Comparison of ENCODE assay signal across 8 cellular contexts in the genomic region with DNA sequence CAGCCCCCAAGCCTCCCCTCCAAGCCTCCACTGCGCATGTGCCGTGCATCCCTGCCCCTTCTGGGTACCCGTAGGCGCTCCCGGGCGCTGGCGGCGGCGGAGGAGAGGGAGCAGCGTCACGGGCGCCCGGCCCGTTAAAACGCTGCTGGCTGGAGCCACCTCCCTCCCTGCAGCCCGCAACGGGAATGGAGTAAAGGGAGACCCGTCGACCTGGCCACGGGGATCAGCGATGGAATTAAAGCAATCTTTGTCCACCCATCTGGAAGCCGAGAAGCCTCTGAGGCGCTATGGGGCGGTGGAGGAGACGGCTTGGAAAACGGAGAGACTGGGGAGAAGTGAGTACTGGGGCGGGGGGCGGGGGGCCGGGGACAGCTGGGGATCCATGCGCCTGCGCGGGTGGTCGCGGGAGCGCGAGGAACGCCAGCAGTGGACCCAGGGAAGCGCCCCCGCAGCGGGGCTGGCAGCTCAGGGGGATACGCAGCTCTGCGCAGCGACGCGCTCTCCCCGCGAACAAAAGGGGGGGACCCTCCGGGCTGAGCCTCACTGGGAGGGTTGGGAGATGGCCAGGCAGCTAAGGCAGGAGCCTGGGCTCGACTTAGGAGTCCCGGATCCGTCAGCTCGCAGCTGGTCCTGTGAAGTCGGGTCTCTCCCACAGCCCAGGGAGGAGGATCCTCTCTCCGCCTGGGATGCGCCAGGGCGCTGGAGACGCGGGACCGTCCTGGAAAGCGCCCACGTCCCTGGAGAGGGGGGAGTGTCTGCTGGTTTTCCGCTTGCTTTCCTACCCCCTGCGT. TPM values are rescaled to one million over a fixed set of nuclear protein-coding genes. Genes with fewer than 3 reads are reported as not detected.
DNase-seq lines count a peak whose midpoint lies in the region; ATAC-seq and TF ChIP-seq lines count a peak whose summit lies in the region.

TSS of gene BMERB1 (plus strand) at position 164 of the 791 bp plus-strand sequence. CDS start at position 230, 66 bp downstream.

- no peak for TF ChIP-seq CTCF in epithelial cell of esophagus (IDR thresholded peaks at IDR 0.05; ENCODE audit: insufficient read depth, low read depth, low read length, missing control alignments)

- peak within 1 kb of the TSS; percentile 88 for H3K4me3 Mint-ChIP-seq in activated T-cell treated with anti-CD3 and anti-CD28 coated beads, Interleukin-2, amount 50 U/mL, for 24 hours

- no peak within 1 kb of the TSS for H3K27ac Mint-ChIP-seq in activated T-cell treated with anti-CD3 and anti-CD28 coated beads, Interleukin-2, amount 50 U/mL, for 24 hours

- ATAC-seq in HG03108 (IDR thresholded peaks at IDR 0.05; ENCODE audit: unreplicated experiment): no peak

- H3K9me3 ChIP-seq in mesodermal cell (ENCODE audit: control insufficient read depth, low read length): no peaks in the 10 kb centered on the region

- H3K4me3 ChIP-seq in epithelial cell of esophagus (ENCODE audit: low read length) (peak within 1 kb of the TSS; percentile 57), mesodermal cell (ENCODE audit: extremely low read depth, insufficient read depth, low read length, poor library complexity, severe bottlenecking) (peak within 1 kb of the TSS; percentile 73)

- peaks cover 21% of the 10 kb centered on the region for H3K4me1 Mint-ChIP-seq in activated T-cell treated with anti-CD3 and anti-CD28 coated beads, Interleukin-2, amount 50 U/mL, for 24 hours (ENCODE audit: low read depth)

- H3K36me3 Mint-ChIP-seq in activated T-cell treated with anti-CD3 and anti-CD28 coated beads, Interleukin-2, amount 50 U/mL, for 24 hours (ENCODE audit: low read depth): peaks cover 5% of the 10 kb centered on the region

- peaks cover 6% of the 10 kb centered on the region for H3K4me1 ChIP-seq in mesodermal cell (ENCODE audit: control insufficient read depth, insufficient read depth, low read length, poor library complexity, severe bottlenecking)

- peak within 1 kb of the TSS; percentile 4 for H3K27ac ChIP-seq in mesodermal cell (ENCODE audit: low read depth, low read length, severe bottlenecking)

- DNase-seq in DMS114 treated with DMSO at 0.1 percent for 48 hours (lab: John Stamatoyannopoulos, UW; ENCODE audit: unreplicated experiment) (peak; percentile 44), NCI-H2227 treated with DMSO at 0.1 percent for 48 hours (lab: John Stamatoyannopoulos, UW) (peak; percentile 77), epithelial cell of esophagus (ENCODE audit: low read depth) (peak; percentile 60), GM19240 (ENCODE audit: insufficient read length, low spot score) (no peak)
- peak; percentile 78 for DNase-seq in activated T-cell treated with anti-CD3 and anti-CD28 coated beads, Interleukin-2, amount 50 U/mL, for 24 hours
- peak; percentile 44 for DNase-seq in stimulated activated CD8-positive, alpha-beta memory T cell treated with anti-CD3 and anti-CD28 coated beads, Interleukin-12 subunit alpha, Interleukin-12 subunit beta, amount 100 ng/mL, for 24 hours (ENCODE audit: extremely low read depth)

- peaks cover 25% of the 10 kb centered on the region for H3K27me3 Mint-ChIP-seq in activated T-cell treated with anti-CD3 and anti-CD28 coated beads, Interleukin-2, amount 50 U/mL, for 24 hours

- 0 to 1% methylated on average over 32 to 50 of the region's 63 CpGs for WGBS in mesodermal cell (ENCODE audit: insufficient coverage in 2 of 2), 2 experiments

- H3K36me3 ChIP-seq in mesodermal cell (ENCODE audit: control insufficient read depth, insufficient read depth, low read length): no peaks in the 10 kb centered on the region

- no peaks in the 10 kb centered on the region for H3K9me3 Mint-ChIP-seq in activated T-cell treated with anti-CD3 and anti-CD28 coated beads, Interleukin-2, amount 50 U/mL, for 24 hours

RNA-seq across cellular contexts. Expression of gene BMERB1, which starts in this region (rescaled TPM):
- polyA plus RNA-seq in mesodermal cell (2013, experiment 1 of 2): 58.0 TPM
- 61.8 TPM for polyA plus RNA-seq in mesodermal cell (2013, experiment 2 of 2)
